Comparison of ENCODE assay signal across 10 cellular contexts in genomic region chr4:54061873-54062272, GRCh38. TPM values are rescaled to one million over a fixed set of nuclear protein-coding genes. Genes with fewer than 3 reads are reported as not detected.
A peak's percentile ranks its signal among the peaks of the same experiment; 100 is the strongest.
DNase-seq lines count a peak whose midpoint lies in the region; ATAC-seq and TF ChIP-seq lines count a peak whose summit lies in the region.
"Had no signal": no experiment of that assay in that cellular context is flagged by ENCODE, and none has a peak within 500 bp of the region (broad histone marks: within the 10 kb centered on the region; RNA-seq: fewer than 3 reads in every experiment).

No MANE protein-coding gene starts in this region.

- H3K9me3 ChIP-seq in HAP-1 (no peaks in the 10 kb centered on the region), skeletal muscle tissue (ENCODE audit: control insufficient read depth in 3 of 3, low read length in 3 of 3) (no peaks in the 10 kb centered on the region)

- in situ Hi-C loops in HAP-1 (cut with MboI; ENCODE audit: low sequenced_read_pairs): no loop called here

- no peak for TF ChIP-seq CTCF in WTC11 (IDR thresholded peaks at IDR 0.05)
- TF ChIP-seq CTCF in fibroblast of mammary gland (conservative IDR thresholded peaks at IDR 0.05; ENCODE audit: control insufficient read depth, insufficient read depth, low read depth, low read length): no peak

- CTCF ChIA-PET in WTC11 (lab: Charles Lee): no interaction called here

- H3K36me3 Mint-ChIP-seq in WTC11: no peaks in the 10 kb centered on the region

- H3K27ac Mint-ChIP-seq in WTC11: no peak overlapping the region

- H3K27me3 ChIP-seq in HAP-1 (ENCODE audit: low read depth): no peaks in the 10 kb centered on the region
- no peaks in the 10 kb centered on the region for H3K27me3 ChIP-seq in skeletal muscle tissue (ENCODE audit: control insufficient read depth in 3 of 3, insufficient read depth in 3 of 3, low read length in 3 of 3)

- H3K4me1 ChIP-seq in HAP-1 (peaks cover 23% of the 10 kb centered on the region), skeletal muscle tissue (ENCODE audit: control insufficient read depth in 3 of 3, insufficient read depth in 3 of 3, low read length in 3 of 3) (peaks cover 28 to 38% (median 29%) of the 10 kb centered on the region in 3 donors)

- POLR2A ChIA-PET in WTC11 (lab: Charles Lee): no interaction called here

- H3K9me3 Mint-ChIP-seq in WTC11: no peaks in the 10 kb centered on the region

- no peak overlapping the region for H3K9ac ChIP-seq in skeletal muscle tissue (ENCODE audit: low read depth in 1 of 3, low read length in 3 of 3)

- H3K4me3 Mint-ChIP-seq in WTC11: peak overlapping the region; percentile 43

- DNase-seq in HAP-1 (ENCODE audit: low spot score in 2 of 2): no peak
- no peak for DNase-seq in WTC11 (ENCODE audit: low spot score)
- no peak for DNase-seq in fibroblast of mammary gland (ENCODE audit: low read depth)
- DNase-seq in DMS79 (lab: John Stamatoyannopoulos, UW): no peak
- DNase-seq in activated effector memory CD4-positive, alpha-beta T cell treated with Interleukin-2 at 50 U/mL for 16 hours: no peak
- DNase-seq in NCI-H82 (lab: John Stamatoyannopoulos, UW): no peak
- DNase-seq: foreskin melanocyte, HCEC 1CT had no signal

- peak overlapping the region; percentile 68 for H3K4me3 ChIP-seq in HAP-1
- H3K4me3 ChIP-seq in fibroblast of mammary gland (ENCODE audit: control insufficient read depth, low read depth, low read length): peak overlapping the region; percentile 94
- H3K4me3 ChIP-seq in skeletal muscle tissue (ENCODE audit: low read length in 3 of 3): peak overlapping the region in 2 of 3 donors; percentile 33 to 36

- peaks cover 7% of the 10 kb centered on the region; the same call in 1 of the 2 replicates for H3K27me3 Mint-ChIP-seq in WTC11 (ENCODE audit: low read depth)

- H3K4me1 Mint-ChIP-seq in WTC11: peaks cover 49% of the 10 kb centered on the region

- no peaks in the 10 kb centered on the region for H3K36me3 ChIP-seq in HAP-1 (replicated peaks)
- no peaks in the 10 kb centered on the region for H3K36me3 ChIP-seq in skeletal muscle tissue (ENCODE audit: control insufficient read depth in 3 of 3, insufficient read depth in 3 of 3, low read length in 3 of 3)

- no peak overlapping the region for H3K27ac ChIP-seq in skeletal muscle tissue (ENCODE audit: low read depth, low read length)

- ATAC-seq in WTC11: no peak

TF ChIP-seq in WTC11, 78 proteins besides CTCF, POLR2A, EP300 and RAD21 (continues in another document):
- TF ChIP-seq NR3C1 (CRISPR knock-in tag; conservative IDR thresholded peaks at IDR 0.05; ENCODE audit: low read depth) (no peak), ERG (CRISPR knock-in tag; IDR thresholded peaks at IDR 0.05) (no peak), IRF1 (CRISPR knock-in tag; IDR thresholded peaks at IDR 0.05) (no peak), MLX (CRISPR knock-in tag; IDR thresholded peaks at IDR 0.05) (no peak), AFF4 (CRISPR knock-in tag; IDR thresholded peaks at IDR 0.05; ENCODE audit: borderline replicate concordance) (no peak), IRF2 (CRISPR knock-in tag; IDR thresholded peaks at IDR 0.05; ENCODE audit: borderline replicate concordance, low read depth) (no peak), SP1 (CRISPR knock-in tag; conservative IDR thresholded peaks at IDR 0.05) (no peak), ZNF138 (CRISPR knock-in tag; conservative IDR thresholded peaks at IDR 0.05) (no peak), EMX1 (CRISPR knock-in tag; IDR thresholded peaks at IDR 0.05) (no peak), PREB (CRISPR knock-in tag; IDR thresholded peaks at IDR 0.05; ENCODE audit: borderline replicate concordance) (no peak)

RNA-seq across cellular contexts. Expression of gene CHIC2, which starts 2.5 kb away (rescaled TPM):
- 6.9 to 11.0 TPM (median 8.4 TPM) in 3 replicates for total RNA-seq in WTC11 (2021)
- 24.5 TPM for total RNA-seq in skeletal muscle tissue

RNA-seq across cellular contexts. Expression of gene GSX2, which starts 38.1 kb away (rescaled TPM):
- total RNA-seq in WTC11 (2021) (not detected in 3 replicates), skeletal muscle tissue (not detected)
- total RNA-seq: pulmonary artery endothelial cell had no signal

Comparison
In these comparisons a context has a peak if more than half of its experiments do, and no peak if none do; other contexts are left out.
1. H3K4me3 ChIP-seq: peak in every context shown above with its lines; median percentile 94 in fibroblast of mammary gland; 68 in HAP-1; 34 in skeletal muscle tissue.